In the genomic region with DNA sequence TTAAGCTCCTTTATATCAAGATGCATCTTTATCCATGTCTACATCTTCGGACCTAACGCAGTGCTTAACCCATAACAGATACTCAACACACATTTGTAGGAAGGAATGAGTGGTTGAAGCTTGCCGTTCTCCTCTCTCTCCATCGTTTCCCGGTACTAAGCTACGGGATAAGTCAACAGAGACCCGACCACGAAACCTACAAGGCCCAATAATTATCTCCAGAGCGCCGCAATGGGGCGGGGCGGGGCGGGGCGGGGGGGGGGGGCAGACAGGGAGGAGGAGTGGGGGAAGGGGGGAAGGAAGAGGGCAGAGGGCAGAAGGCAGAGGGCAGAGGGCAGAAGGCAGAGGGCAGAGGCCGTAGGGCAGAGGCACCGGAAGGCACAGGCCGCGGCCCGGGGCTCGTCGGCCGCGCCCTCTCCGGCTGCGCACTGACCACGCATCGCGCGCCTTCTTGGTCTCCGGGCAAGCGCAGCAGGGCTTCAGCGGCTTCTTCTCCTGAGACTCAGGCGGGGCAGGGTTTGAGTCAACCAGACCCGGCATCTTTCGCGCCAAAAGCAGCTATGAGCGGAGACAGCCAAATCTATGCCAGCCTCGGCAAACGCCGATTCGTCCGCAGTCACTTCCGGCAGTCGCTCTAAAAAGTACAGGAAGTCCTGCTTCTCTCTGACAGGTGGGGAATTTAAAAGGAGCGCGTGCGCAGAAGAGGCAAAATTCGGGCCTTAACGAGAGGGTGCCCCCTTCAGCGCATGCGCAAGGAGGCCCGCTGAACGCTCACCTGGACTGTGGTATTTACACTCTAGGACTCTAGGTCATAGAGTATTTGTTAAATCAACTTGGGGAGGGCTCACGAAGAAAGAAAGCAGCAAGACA, we compare ENCODE assay signal across 8 cellular contexts.
A peak's percentile ranks its signal among the peaks of the same experiment; 100 is the strongest.
DNase-seq lines count a peak whose midpoint lies in the region; ATAC-seq and FAIRE-seq lines count a peak whose summit lies in the region.

A gene with protein sequence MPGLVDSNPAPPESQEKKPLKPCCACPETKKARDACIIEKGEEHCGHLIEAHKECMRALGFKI (minus strand): TSS at position 636 of the 870 bp plus-strand sequence. CDS start 96 bp downstream, at position 540.

- no peaks in the 10 kb centered on the region for H3K27me3 Mint-ChIP-seq in central memory CD8-positive, alpha-beta T cell

- FAIRE-seq in islet of Langerhans (lab: Jason Lieb, UNC) = peak; percentile 96

- H3K27ac Mint-ChIP-seq in central memory CD8-positive, alpha-beta T cell (ENCODE audit: low read depth) = peak within 1 kb of the TSS; percentile 97

- H3K4me3 Mint-ChIP-seq in central memory CD8-positive, alpha-beta T cell = peak within 1 kb of the TSS; percentile 83

- DNase-seq in AG08396 (ENCODE audit: low spot score) = peak; percentile 95
- DNase-seq in NCI-H446 (lab: John Stamatoyannopoulos, UW) = peak; percentile 97
- peak; percentile 94 for DNase-seq in activated CD4-positive, CD25-positive, alpha-beta regulatory T cell treated with anti-CD3 and anti-CD28 coated beads, Interleukin-2, amount 50 U/mL, for 16 hours (ENCODE audit: low read depth, low spot score)
- peak; percentile 90 to 95 for DNase-seq in central memory CD8-positive, alpha-beta T cell (ENCODE audit: low spot score in 2 of 2)
- peak; percentile 90 for DNase-seq in stimulated activated CD4-positive, alpha-beta T cell treated with anti-CD3 and anti-CD28 coated beads, Interleukin-12 subunit alpha, Interleukin-12 subunit beta, amount 100 ng/mL, for 4 hours

- H3K36me3 Mint-ChIP-seq in central memory CD8-positive, alpha-beta T cell (ENCODE audit: insufficient read depth) = peaks cover 35% of the 10 kb centered on the region

- peak; percentile 86 for ATAC-seq in GM19025 (IDR thresholded peaks at IDR 0.05; ENCODE audit: low read depth, unreplicated experiment)
- ATAC-seq in HG03342 (IDR thresholded peaks at IDR 0.05; ENCODE audit: unreplicated experiment) = peak; percentile 86
- ATAC-seq in central memory CD8-positive, alpha-beta T cell (replicated peaks; ENCODE audit: extremely low read depth, poor library complexity, severe bottlenecking) = peak; percentile 88

- no peaks in the 10 kb centered on the region for H3K9me3 Mint-ChIP-seq in central memory CD8-positive, alpha-beta T cell

- peaks cover 37% of the 10 kb centered on the region for H3K4me1 Mint-ChIP-seq in central memory CD8-positive, alpha-beta T cell

Comparison
In these comparisons a context has a peak if more than half of its experiments do, and no peak if none do; other contexts are left out.
1. Peak in every context shown above with its lines: DNase-seq and ATAC-seq.